ENCODE assay signal across 8 cellular contexts in genomic region chr21:34630536-34631143, GRCh38. TPM values are rescaled to one million over a fixed set of nuclear protein-coding genes. Genes with fewer than 3 reads are reported as not detected.
DNase-seq lines count a peak whose midpoint lies in the region; ATAC-seq and TF ChIP-seq lines count a peak whose summit lies in the region.

No MANE protein-coding gene starts in this region.

- ATAC-seq in activated naive CD8-positive, alpha-beta T cell treated with anti-CD3 and anti-CD28 coated beads, Interleukin-2, amount 10 ng/mL, durations not matched to agents 7 days and 5 days (ENCODE audit: low read depth): peak; percentile 54
- ATAC-seq in left lobe of liver (peak; percentile 95), upper lobe of right lung (peak; percentile 86)

- no peaks in the 10 kb centered on the region for H3K27me3 ChIP-seq in KMS-11 (ENCODE audit: insufficient read depth, low read depth)
- peaks cover 10% of the 10 kb centered on the region for H3K27me3 ChIP-seq in upper lobe of right lung

- H3K36me3 Mint-ChIP-seq in activated naive CD8-positive, alpha-beta T cell treated with anti-CD3 and anti-CD28 coated beads, Interleukin-2, amount 10 ng/mL, durations not matched to agents 7 days and 5 days: no peaks in the 10 kb centered on the region
- no peaks in the 10 kb centered on the region for H3K36me3 Mint-ChIP-seq in activated naive CD8-positive, alpha-beta T cell treated with anti-CD3 and anti-CD28 coated beads for 36 hours
- H3K36me3 Mint-ChIP-seq in chondrocyte (ENCODE audit: low read depth): no peaks in the 10 kb centered on the region

- DNase-seq in activated naive CD8-positive, alpha-beta T cell treated with anti-CD3 and anti-CD28 coated beads, Interleukin-2, amount 10 ng/mL, durations not matched to agents 7 days and 5 days: no peak
- DNase-seq in activated naive CD8-positive, alpha-beta T cell treated with anti-CD3 and anti-CD28 coated beads for 36 hours: no peak
- DNase-seq in OCI-M1 (lab: John Stamatoyannopoulos, UW): peak; percentile 82
- DNase-seq in chondrocyte (ENCODE audit: low spot score): no peak
- no peak for DNase-seq in left lobe of liver (ENCODE audit: low spot score)
- DNase-seq in upper lobe of right lung: no peak
- DNase-seq in T-helper 9 cell: no peak

- H2AFZ ChIP-seq in KMS-11 (ENCODE audit: low read depth): no peak overlapping the region

- H3K4me2 ChIP-seq in KMS-11: no peak overlapping the region

- H4K20me1 ChIP-seq in KMS-11 (ENCODE audit: insufficient read depth): no peaks in the 10 kb centered on the region

- POLR2A ChIA-PET in activated naive CD8-positive, alpha-beta T cell treated with anti-CD3 and anti-CD28 coated beads, Interleukin-2, amount 10 ng/mL, durations not matched to agents 7 days and 5 days (lab: Charles Lee): no interaction called here

- no peaks in the 10 kb centered on the region for H3K79me2 ChIP-seq in KMS-11 (ENCODE audit: insufficient read depth, low read depth)

- H3K4me3 ChIP-seq in KMS-11 (IDR thresholded peaks at IDR 0.05; ENCODE audit: insufficient read depth, low read depth, low read length): no peak overlapping the region
- H3K4me3 ChIP-seq in upper lobe of right lung: no peak overlapping the region

- intact Hi-C loops in upper lobe of right lung (cut with DNase I): no loop called here

- H3K9me3 Mint-ChIP-seq in activated naive CD8-positive, alpha-beta T cell treated with anti-CD3 and anti-CD28 coated beads, Interleukin-2, amount 10 ng/mL, durations not matched to agents 7 days and 5 days: no peaks in the 10 kb centered on the region
- no peaks in the 10 kb centered on the region for H3K9me3 Mint-ChIP-seq in activated naive CD8-positive, alpha-beta T cell treated with anti-CD3 and anti-CD28 coated beads for 36 hours
- no peaks in the 10 kb centered on the region for H3K9me3 Mint-ChIP-seq in chondrocyte (ENCODE audit: low read depth)

- no peak overlapping the region for H3K4me3 Mint-ChIP-seq in activated naive CD8-positive, alpha-beta T cell treated with anti-CD3 and anti-CD28 coated beads, Interleukin-2, amount 10 ng/mL, durations not matched to agents 7 days and 5 days
- H3K4me3 Mint-ChIP-seq in activated naive CD8-positive, alpha-beta T cell treated with anti-CD3 and anti-CD28 coated beads for 36 hours: no peak overlapping the region
- no peak overlapping the region for H3K4me3 Mint-ChIP-seq in chondrocyte (ENCODE audit: unreplicated experiment)

- H3K4me1 ChIP-seq in KMS-11 (ENCODE audit: low read depth, poor library complexity, severe bottlenecking): no peaks in the 10 kb centered on the region
- H3K4me1 ChIP-seq in upper lobe of right lung: no peaks in the 10 kb centered on the region

- no peaks in the 10 kb centered on the region for H3K9me3 ChIP-seq in upper lobe of right lung

- no peak overlapping the region for H3K9ac ChIP-seq in KMS-11

- H3K27ac ChIP-seq in KMS-11 (no peak overlapping the region), upper lobe of right lung (no peak overlapping the region)

- H3K27me3 Mint-ChIP-seq in activated naive CD8-positive, alpha-beta T cell treated with anti-CD3 and anti-CD28 coated beads, Interleukin-2, amount 10 ng/mL, durations not matched to agents 7 days and 5 days: peaks cover 6% of the 10 kb centered on the region
- H3K27me3 Mint-ChIP-seq in activated naive CD8-positive, alpha-beta T cell treated with anti-CD3 and anti-CD28 coated beads for 36 hours: peaks cover 7% of the 10 kb centered on the region
- peaks cover 37% of the 10 kb centered on the region for H3K27me3 Mint-ChIP-seq in chondrocyte (ENCODE audit: low read depth)

- no peak overlapping the region for H3K27ac Mint-ChIP-seq in activated naive CD8-positive, alpha-beta T cell treated with anti-CD3 and anti-CD28 coated beads, Interleukin-2, amount 10 ng/mL, durations not matched to agents 7 days and 5 days
- no peak overlapping the region for H3K27ac Mint-ChIP-seq in activated naive CD8-positive, alpha-beta T cell treated with anti-CD3 and anti-CD28 coated beads for 36 hours
- H3K27ac Mint-ChIP-seq in chondrocyte (ENCODE audit: unreplicated experiment): no peak overlapping the region

- H3K36me3 ChIP-seq in KMS-11 (ENCODE audit: insufficient read depth) (no peaks in the 10 kb centered on the region), upper lobe of right lung (no peaks in the 10 kb centered on the region)

- H3K4me1 Mint-ChIP-seq in activated naive CD8-positive, alpha-beta T cell treated with anti-CD3 and anti-CD28 coated beads, Interleukin-2, amount 10 ng/mL, durations not matched to agents 7 days and 5 days: no peaks in the 10 kb centered on the region
- H3K4me1 Mint-ChIP-seq in activated naive CD8-positive, alpha-beta T cell treated with anti-CD3 and anti-CD28 coated beads for 36 hours: no peaks in the 10 kb centered on the region
- H3K4me1 Mint-ChIP-seq in chondrocyte (ENCODE audit: low read depth): no peaks in the 10 kb centered on the region

- TF ChIP-seq CTCF in KMS-11 (conservative IDR thresholded peaks at IDR 0.05; ENCODE audit: low read depth, low read length) (peak; percentile 91), chondrocyte (IDR thresholded peaks at IDR 0.05) (peak; percentile 92), upper lobe of right lung (IDR thresholded peaks at IDR 0.05) (peak; percentile 84)

RNA-seq across cellular contexts. Expression of gene RCAN1, which starts 15.7 kb away (rescaled TPM):
- 1 to 10 TPM; 7.3 to 7.4 TPM for total RNA-seq in activated naive CD8-positive, alpha-beta T cell treated with anti-CD3 and anti-CD28 coated beads, Interleukin-2, amount 10 ng/mL, durations not matched to agents 7 days and 5 days
- total RNA-seq in activated naive CD8-positive, alpha-beta T cell treated with anti-CD3 and anti-CD28 coated beads for 36 hours: 10 to 100 TPM; 11.5 to 13.2 TPM
- total RNA-seq in chondrocyte (41.4 to 84.5 TPM (median 80.9 TPM) in 3 replicates), left lobe of liver (32.6 TPM), upper lobe of right lung (26.9 TPM)

RNA-seq across cellular contexts. Expression of gene CLIC6, which starts 38.2 kb away (rescaled TPM):
- total RNA-seq in activated naive CD8-positive, alpha-beta T cell treated with anti-CD3 and anti-CD28 coated beads, Interleukin-2, amount 10 ng/mL, durations not matched to agents 7 days and 5 days: under 1 TPM; 0.37 to 0.42 TPM
- total RNA-seq in activated naive CD8-positive, alpha-beta T cell treated with anti-CD3 and anti-CD28 coated beads for 36 hours: under 1 TPM; 0.66 to 0.78 TPM
- total RNA-seq in chondrocyte (0.08 to 0.24 TPM (median 0.17 TPM) in 3 replicates), left lobe of liver (0.45 TPM), upper lobe of right lung (12.3 TPM)
